9 cellular contexts compared by ENCODE assay signal in genomic region chr3:26011276-26011675, GRCh38.
"Had no signal": no experiment of that assay in that cellular context is flagged by ENCODE, and none has a peak within 500 bp of the region (broad histone marks: within the 10 kb centered on the region; RNA-seq: fewer than 3 reads in every experiment).

No MANE protein-coding gene starts in this region.

- ATAC-seq: GM23338, HCT116 had no signal

- DNase-seq: GM23248, GOT3, H7, H9, HCEC 1CT, HFFc6 had no signal

- H3K4me1 ChIP-seq: HAP-1 had no signal

- H3K4me3 ChIP-seq: GM23248, GM23338, HAP-1 had no signal

- H3K36me3 ChIP-seq: HAP-1 had no signal

- H3K9ac ChIP-seq: GM23248 had no signal

- H3K4me2 ChIP-seq: GM23338 had no signal

- H3K27ac ChIP-seq: GM23248 had no signal

- H3K9me3 ChIP-seq: HAP-1 had no signal

- H2AFZ ChIP-seq: GM23248, GM23338 had no signal
